23 cellular contexts compared by ENCODE assay signal in genomic region chr16:78311831-78312230, GRCh38.
A peak's percentile ranks its signal among the peaks of the same experiment; 100 is the strongest.
DNase-seq lines count a peak whose midpoint lies in the region; ATAC-seq and TF ChIP-seq lines count a peak whose summit lies in the region.
"Had no signal": no experiment of that assay in that cellular context is flagged by ENCODE, and none has a peak within 500 bp of the region (broad histone marks: within the 10 kb centered on the region; RNA-seq: fewer than 3 reads in every experiment).

No MANE protein-coding gene starts in this region.

- peak overlapping the region; percentile 95 for H3K27ac Mint-ChIP-seq in nephron progenitor cell
- H3K27ac Mint-ChIP-seq: CD4-positive, alpha-beta memory T cell had no signal

- peaks cover 21% of the 10 kb centered on the region for H3K4me1 ChIP-seq in SJSA1 (replicated peaks)
- H3K4me1 ChIP-seq in thyroid gland: peaks cover 15 to 29% of the 10 kb centered on the region in 2 donors
- no peaks in the 10 kb centered on the region for H3K4me1 ChIP-seq in tibial artery
- H3K4me1 ChIP-seq: SJCRH30 had no signal

- H3K4me3 Mint-ChIP-seq in nephron progenitor cell: peak overlapping the region; percentile 23
- H3K4me3 Mint-ChIP-seq: CD4-positive, alpha-beta memory T cell; H9 had no signal

- H3K27me3 Mint-ChIP-seq in nephron progenitor cell (ENCODE audit: low read depth, poor library complexity): peaks cover 4% of the 10 kb centered on the region
- H3K27me3 Mint-ChIP-seq: CD4-positive, alpha-beta memory T cell had no signal

- H3K27ac ChIP-seq in SJSA1 (peak overlapping the region; percentile 51), thyroid gland (peak overlapping the region; percentile 18 to 60 (median 34)), tibial artery (no peak overlapping the region)
- H3K27ac ChIP-seq: PC-9, SJCRH30 had no signal

- peak; percentile 55 for DNase-seq in DMS79 (lab: John Stamatoyannopoulos, UW)
- no peak for DNase-seq in SJSA1 (ENCODE audit: low read depth in 1 of 2, low spot score in 2 of 2)
- DNase-seq in nephron progenitor cell: no peak
- peak; percentile 50 to 58 for DNase-seq in thyroid gland
- DNase-seq in tibial artery: no peak
- DNase-seq: C1 segment of cervical spinal cord; CD4-positive, alpha-beta memory T cell; COR-L47; MG63; NCI-H1105 treated with DMSO at 0.1 percent for 48 hours; NCI-H146; NCI-H1930; NCI-H2107; NCI-H446 treated with DMSO at 0.1 percent for 48 hours; NCI-H526; NCI-H82; NK-92 treated with Interleukin-12 subunit alpha and Interleukin-12 subunit beta, amount 100 ng/mL, for 24 hours; PC-9; SJCRH30 had no signal

- TF ChIP-seq CTCF in nephron progenitor cell (IDR thresholded peaks at IDR 0.05) (no peak), thyroid gland (IDR thresholded peaks at IDR 0.05) (no peak), tibial artery (IDR thresholded peaks at IDR 0.05) (no peak)

- H3K36me3 ChIP-seq in SJSA1 (no peaks in the 10 kb centered on the region), thyroid gland (no peaks in the 10 kb centered on the region), tibial artery (no peaks in the 10 kb centered on the region)
- H3K36me3 ChIP-seq: MG63, SJCRH30 had no signal

- no peak for TF ChIP-seq POLR2A in thyroid gland (IDR thresholded peaks at IDR 0.05)

- H3K9me3 Mint-ChIP-seq in nephron progenitor cell: no peaks in the 10 kb centered on the region
- H3K9me3 Mint-ChIP-seq: CD4-positive, alpha-beta memory T cell; H9 had no signal

- H3K4me1 Mint-ChIP-seq in nephron progenitor cell: peaks cover 78% of the 10 kb centered on the region

- intact Hi-C loops in thyroid gland (cut with DNase I): no loop called here
- intact Hi-C loops in tibial artery (cut with DNase I; ENCODE audit: low total_unique reads): no loop called here

- H3K36me3 Mint-ChIP-seq in nephron progenitor cell (ENCODE audit: low read depth): peaks cover 6% of the 10 kb centered on the region

- H3K9me3 ChIP-seq in SJSA1 (replicated peaks) (no peaks in the 10 kb centered on the region), thyroid gland (no peaks in the 10 kb centered on the region), tibial artery (no peaks in the 10 kb centered on the region)
- H3K9me3 ChIP-seq: MG63, SJCRH30 had no signal

- WGBS in thyroid gland, 2 donors: 37 to 40% methylated on average over 4 of the region's 4 CpGs

- no peaks in the 10 kb centered on the region for H3K27me3 ChIP-seq in SJSA1 (replicated peaks)
- H3K27me3 ChIP-seq in thyroid gland: no peaks in the 10 kb centered on the region
- no peaks in the 10 kb centered on the region for H3K27me3 ChIP-seq in tibial artery
- H3K27me3 ChIP-seq: MG63, SJCRH30 had no signal

- H3K4me3 ChIP-seq in SJSA1 (no peak overlapping the region), thyroid gland (replicated peaks in 1 of 3) (no peak overlapping the region), tibial artery (no peak overlapping the region)
- H3K4me3 ChIP-seq: MG63, PC-9, SJCRH30 had no signal

- no peak for ATAC-seq in HG03045 (IDR thresholded peaks at IDR 0.05; ENCODE audit: unreplicated experiment)
- ATAC-seq in GM19467 (IDR thresholded peaks at IDR 0.05; ENCODE audit: unreplicated experiment): no peak
- ATAC-seq: Right ventricle myocardium inferior had no signal

Comparison
In these comparisons a context has a peak if more than half of its experiments do, and no peak if none do; other contexts are left out.
1. DNase-seq: peak in DMS79 (single experiment) and thyroid gland (2 of 2); none in SJSA1 (0 of 2), nephron progenitor cell (single experiment) and tibial artery (0 of 2).
2. H3K27ac ChIP-seq: peak in SJSA1 (single experiment) and thyroid gland (3 of 3); none in tibial artery (0 of 2).